24 cellular contexts compared by ENCODE assay signal in the genomic region with DNA sequence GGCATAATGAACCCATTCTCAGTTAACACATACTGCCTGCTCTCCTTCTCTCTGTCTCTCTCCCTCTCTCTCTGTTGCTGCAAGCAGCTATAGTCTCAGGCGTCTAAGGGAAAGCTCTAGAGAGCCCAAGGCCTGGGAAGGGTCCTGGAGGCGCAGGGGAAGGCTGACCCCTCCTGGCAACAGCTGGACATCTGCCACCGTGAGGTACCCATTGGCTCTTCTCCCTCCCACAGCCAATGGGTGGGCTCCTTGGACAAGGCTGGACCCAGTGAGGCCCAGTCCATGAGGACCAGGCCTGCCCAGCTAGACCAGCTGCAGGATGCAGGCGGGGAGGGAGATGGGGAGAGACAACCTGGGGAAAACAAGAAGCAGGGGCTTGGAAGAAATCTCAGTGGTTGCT.
DNase-seq lines count a peak whose midpoint lies in the region; ATAC-seq and TF ChIP-seq lines count a peak whose summit lies in the region.
"Had no signal": no experiment of that assay in that cellular context is flagged by ENCODE, and none has a peak within 500 bp of the region (broad histone marks: within the 10 kb centered on the region; RNA-seq: fewer than 3 reads in every experiment).

No MANE protein-coding gene starts in this region.

- H3F3A ChIP-seq in neural progenitor cell (ENCODE audit: low read depth) (peaks cover 7% of the 10 kb centered on the region), PC-9 (ENCODE audit: insufficient read depth, low read depth) (no peaks in the 10 kb centered on the region)

- no peaks in the 10 kb centered on the region for H3K9me2 ChIP-seq in PC-9 (ENCODE audit: insufficient read depth)

- H3K9me3 Mint-ChIP-seq in endodermal cell: peaks cover 11% of the 10 kb centered on the region
- H3K9me3 Mint-ChIP-seq in neural progenitor cell: peaks cover 8% of the 10 kb centered on the region
- H3K9me3 Mint-ChIP-seq: activated naive CD4-positive, alpha-beta T cell treated with anti-CD3 and anti-CD28 coated beads for 36 hours; natural killer cell treated with Interleukin-12 subunit alpha and Interleukin-12 subunit beta and Interleukin-15 and Interleukin-18, amount 100 ng/mL, for 72 hours; T-helper 2 cell treated with Interferon-gamma antibody and Interleukin-4, amounts not matched to agents 5 μg/mL and 100 μg/mL, for 36 hours had no signal

- H3K79me2 ChIP-seq in neural progenitor cell (ENCODE audit: low read depth): no peaks in the 10 kb centered on the region
- no peaks in the 10 kb centered on the region for H3K79me2 ChIP-seq in PC-9 (ENCODE audit: low read depth)

- no peaks in the 10 kb centered on the region for H3K36me3 ChIP-seq in H7 (replicated peaks; ENCODE audit: control insufficient read depth, insufficient read depth, low read length)
- no peaks in the 10 kb centered on the region for H3K36me3 ChIP-seq in endodermal cell (ENCODE audit: control insufficient read depth, insufficient read depth, low read length)
- no peaks in the 10 kb centered on the region for H3K36me3 ChIP-seq in neural progenitor cell
- no peaks in the 10 kb centered on the region for H3K36me3 ChIP-seq in PC-9 (ENCODE audit: low read depth)
- H3K36me3 ChIP-seq: gastroesophageal sphincter had no signal

- intact Hi-C loops in PC-9 (cut with micrococcal nuclease; ENCODE audit: unreplicated experiment): no loop called here

- peaks cover 11% of the 10 kb centered on the region for H3K9me3 ChIP-seq in endodermal cell (ENCODE audit: control insufficient read depth, low read length)
- H3K9me3 ChIP-seq in neural progenitor cell (ENCODE audit: low read depth): no peaks in the 10 kb centered on the region
- no peaks in the 10 kb centered on the region for H3K9me3 ChIP-seq in PC-9 (ENCODE audit: insufficient read depth, low read depth)
- H3K9me3 ChIP-seq: gastroesophageal sphincter had no signal

- no peaks in the 10 kb centered on the region for H3K27me3 ChIP-seq in H7 (ENCODE audit: control insufficient read depth, insufficient read depth, low read length)
- no peaks in the 10 kb centered on the region for H3K27me3 ChIP-seq in endodermal cell (ENCODE audit: control insufficient read depth, insufficient read depth, low read length, poor library complexity, severe bottlenecking)
- H3K27me3 ChIP-seq in neural progenitor cell: no peaks in the 10 kb centered on the region
- peaks cover 82% of the 10 kb centered on the region for H3K27me3 ChIP-seq in PC-9 (ENCODE audit: insufficient read depth, low read depth)
- H3K27me3 ChIP-seq: gastroesophageal sphincter had no signal

- no TSS peak for BruUV-seq in PC-9 (replicated peaks; lab: Mats Ljungman, UMichigan)

- no peak overlapping the region for H3K4me2 ChIP-seq in neural progenitor cell
- H3K4me2 ChIP-seq in PC-9: no peak overlapping the region

- DNase-seq in H7 (peak; percentile 78), NCI-H146 treated with DMSO at 0.1 percent for 48 hours (lab: John Stamatoyannopoulos, UW; ENCODE audit: unreplicated experiment) (peak; percentile 26), endodermal cell (peak; percentile 81), neural progenitor cell (ENCODE audit: low spot score) (peak; percentile 70), HuH-7.5 (ENCODE audit: low spot score) (no peak), PC-9 (no peak), nucleus accumbens (lab: John Stamatoyannopoulos, UW) (no peak)
- DNase-seq: activated naive CD4-positive, alpha-beta T cell treated with anti-CD3 and anti-CD28 coated beads for 36 hours; activated T-cell treated with anti-CD3 and anti-CD28 coated beads, Interleukin-2, amount 50 U/mL, for 48 hours; AML-193; EL; HCEC 1CT; Karpas-422; left cardiac atrium; midbrain; NCI-H1048; NCI-H2171; NCI-H774 had no signal

- H3K4me1 Mint-ChIP-seq in endodermal cell (peaks cover 34% of the 10 kb centered on the region), neural progenitor cell (peaks cover 59% of the 10 kb centered on the region)

- no peaks in the 10 kb centered on the region for H4K20me1 ChIP-seq in neural progenitor cell (ENCODE audit: low read depth)
- no peaks in the 10 kb centered on the region for H4K20me1 ChIP-seq in PC-9 (ENCODE audit: insufficient read depth)

- peaks cover 6% of the 10 kb centered on the region for H3K36me3 Mint-ChIP-seq in endodermal cell (ENCODE audit: low read depth)
- H3K36me3 Mint-ChIP-seq in neural progenitor cell: peaks cover 8% of the 10 kb centered on the region
- H3K36me3 Mint-ChIP-seq: natural killer cell treated with Interleukin-12 subunit alpha and Interleukin-12 subunit beta and Interleukin-15 and Interleukin-18, amount 100 ng/mL, for 72 hours had no signal

- POLR2A ChIA-PET in PC-9 (lab: Charles Lee; ENCODE audit: unreplicated experiment): interaction anchor here (0.6 kb wide), 1 partner anchor 99 kb away, joined by 3 read pairs; no protein-coding TSS in a partner anchor

- ATAC-seq in GM18868 (IDR thresholded peaks at IDR 0.05; ENCODE audit: unreplicated experiment): no peak
- ATAC-seq: activated CD4-positive, CD25-positive, alpha-beta regulatory T cell treated with anti-CD3 and anti-CD28 coated beads, Interleukin-2, amount 50 U/mL, for 24 hours; esophagus mucosa; gastroesophageal sphincter; left cardiac atrium; natural killer cell treated with Interleukin-12 subunit alpha and Interleukin-12 subunit beta and Interleukin-15 and Interleukin-18, amount 100 ng/mL, for 72 hours had no signal

- H3K4me1 ChIP-seq in endodermal cell (ENCODE audit: control insufficient read depth, insufficient read depth, low read length) (peaks cover 11% of the 10 kb centered on the region), neural progenitor cell (peaks cover 15% of the 10 kb centered on the region), PC-9 (replicated peaks; ENCODE audit: insufficient read depth) (no peaks in the 10 kb centered on the region)

- no peak overlapping the region for H3K4me3 ChIP-seq in H7 (ENCODE audit: insufficient read depth, low read depth, low read length)
- H3K4me3 ChIP-seq in endodermal cell (ENCODE audit: low read length): no peak overlapping the region
- H3K4me3 ChIP-seq in neural progenitor cell: no peak overlapping the region
- no peak overlapping the region for H3K4me3 ChIP-seq in PC-9
- H3K4me3 ChIP-seq: gastroesophageal sphincter had no signal

- H3K27me3 Mint-ChIP-seq in endodermal cell (ENCODE audit: insufficient read depth) (peaks cover 15% of the 10 kb centered on the region), neural progenitor cell (ENCODE audit: insufficient read depth, low read depth) (peaks cover 7% of the 10 kb centered on the region)

- H3K27ac Mint-ChIP-seq in endodermal cell: no peak overlapping the region
- peak overlapping the region; percentile 72 for H3K27ac Mint-ChIP-seq in neural progenitor cell
- H3K27ac Mint-ChIP-seq: activated naive CD4-positive, alpha-beta T cell treated with anti-CD3 and anti-CD28 coated beads for 36 hours; natural killer cell treated with Interleukin-12 subunit alpha and Interleukin-12 subunit beta and Interleukin-15 and Interleukin-18, amount 100 ng/mL, for 72 hours; T-helper 2 cell treated with Interferon-gamma antibody and Interleukin-4, amounts not matched to agents 5 μg/mL and 100 μg/mL, for 36 hours had no signal

- no peak overlapping the region for H3K4me3 Mint-ChIP-seq in endodermal cell
- H3K4me3 Mint-ChIP-seq in neural progenitor cell: no peak overlapping the region
- H3K4me3 Mint-ChIP-seq: activated naive CD4-positive, alpha-beta T cell treated with anti-CD3 and anti-CD28 coated beads for 36 hours; natural killer cell treated with Interleukin-12 subunit alpha and Interleukin-12 subunit beta and Interleukin-15 and Interleukin-18, amount 100 ng/mL, for 72 hours; T-helper 2 cell treated with Interferon-gamma antibody and Interleukin-4, amounts not matched to agents 5 μg/mL and 100 μg/mL, for 36 hours had no signal

- H3K9ac ChIP-seq in endodermal cell (ENCODE audit: extremely low read depth, low read length, poor library complexity, severe bottlenecking): no peak overlapping the region
- no peak overlapping the region for H3K9ac ChIP-seq in neural progenitor cell

- H2AFZ ChIP-seq in neural progenitor cell (replicated peaks) (peak overlapping the region; percentile 15), PC-9 (no peak overlapping the region)

- 67 to 100% methylated on average over 1 to 4 of the region's 4 CpGs for WGBS in endodermal cell (ENCODE audit: insufficient coverage in 1 of 2, insufficient read length in 1 of 2), 2 experiments

- peak; percentile 73 for TF ChIP-seq CTCF in endodermal cell (conservative IDR thresholded peaks at IDR 0.05)
- TF ChIP-seq CTCF in neural progenitor cell (IDR thresholded peaks at IDR 0.05): peak; percentile 54
- TF ChIP-seq CTCF in PC-9 (conservative IDR thresholded peaks at IDR 0.05): no peak

- no peak overlapping the region for H3K27ac ChIP-seq in endodermal cell (ENCODE audit: low read depth, low read length)
- no peak overlapping the region for H3K27ac ChIP-seq in neural progenitor cell
- no peak overlapping the region for H3K27ac ChIP-seq in PC-9
- H3K27ac ChIP-seq: gastroesophageal sphincter had no signal

- CTCF ChIA-PET in PC-9 (lab: Charles Lee): no interaction called here

Comparison
In these comparisons a context has a peak if more than half of its experiments do, and no peak if none do; other contexts are left out.
1. DNase-seq: peak in H7 (single experiment), NCI-H146 treated with DMSO at 0.1 percent for 48 hours (single experiment), endodermal cell (single experiment) and neural progenitor cell (single experiment); none in HuH-7.5 (single experiment), PC-9 (0 of 2) and nucleus accumbens (0 of 56).